Comparison of ENCODE assay signal across 15 cellular contexts in genomic region chr4:82599336-82599735, GRCh38. TPM values are rescaled to one million over a fixed set of nuclear protein-coding genes. Genes with fewer than 3 reads are reported as not detected.
A peak's percentile ranks its signal among the peaks of the same experiment; 100 is the strongest.
DNase-seq lines count a peak whose midpoint lies in the region; ATAC-seq and TF ChIP-seq lines count a peak whose summit lies in the region.
"Had no signal": no experiment of that assay in that cellular context is flagged by ENCODE, and none has a peak within 500 bp of the region (broad histone marks: within the 10 kb centered on the region; RNA-seq: fewer than 3 reads in every experiment).

No MANE protein-coding gene starts in this region.

- TF ChIP-seq CTCF in type B pancreatic cell (conservative IDR thresholded peaks at IDR 0.05) (peak; percentile 21), HFFc6 (IDR thresholded peaks at IDR 0.05) (no peak)

- H3K4me3 Mint-ChIP-seq in type B pancreatic cell, result no peak overlapping the region
- no peak overlapping the region for H3K4me3 Mint-ChIP-seq in HFFc6
- H3K4me3 Mint-ChIP-seq: activated naive CD8-positive, alpha-beta T cell treated with anti-CD3 and anti-CD28 coated beads, Interleukin-2, amount 50 U/mL, for 24 hours had no signal

- ATAC-seq in HG02938 (IDR thresholded peaks at IDR 0.05; ENCODE audit: unreplicated experiment), result no peak
- ATAC-seq in activated CD4-positive, CD25-positive, alpha-beta regulatory T cell treated with anti-CD3 and anti-CD28 coated beads, Interleukin-2, amount 50 U/mL, for 24 hours, result no peak
- ATAC-seq: activated naive CD8-positive, alpha-beta T cell treated with anti-CD3 and anti-CD28 coated beads, Interleukin-2, amount 50 U/mL, for 24 hours; left cardiac atrium had no signal

- H3K27me3 Mint-ChIP-seq in type B pancreatic cell (peaks cover 15% of the 10 kb centered on the region), HFFc6 (ENCODE audit: insufficient read depth) (peaks cover 52% of the 10 kb centered on the region)
- H3K27me3 Mint-ChIP-seq: activated naive CD8-positive, alpha-beta T cell treated with anti-CD3 and anti-CD28 coated beads, Interleukin-2, amount 50 U/mL, for 24 hours had no signal

- H3K36me3 Mint-ChIP-seq in type B pancreatic cell (no peaks in the 10 kb centered on the region), HFFc6 (ENCODE audit: low read depth) (no peaks in the 10 kb centered on the region)

- H3K4me1 Mint-ChIP-seq in type B pancreatic cell (ENCODE audit: unreplicated experiment), result no peaks in the 10 kb centered on the region
- H3K4me1 Mint-ChIP-seq in HFFc6 (ENCODE audit: low read depth), result no peaks in the 10 kb centered on the region
- H3K4me1 Mint-ChIP-seq: activated naive CD8-positive, alpha-beta T cell treated with anti-CD3 and anti-CD28 coated beads, Interleukin-2, amount 50 U/mL, for 24 hours had no signal

- peak; percentile 31 for DNase-seq in NCI-H82 (lab: John Stamatoyannopoulos, UW)
- no peak for DNase-seq in NCI-H82 treated with DMSO at 0.1 percent for 48 hours (lab: John Stamatoyannopoulos, UW; ENCODE audit: unreplicated experiment)
- peak; percentile 10 for DNase-seq in NCI-H1436 treated with DMSO at 0.1 percent for 48 hours (lab: John Stamatoyannopoulos, UW)
- DNase-seq in SW480 (ENCODE audit: low spot score), result peak; percentile 18
- DNase-seq in type B pancreatic cell (ENCODE audit: extremely low spot score, unreplicated experiment), result no peak
- no peak for DNase-seq in HFFc6
- DNase-seq: ACHN; activated naive CD8-positive, alpha-beta T cell treated with anti-CD3 and anti-CD28 coated beads, Interleukin-2, amount 50 U/mL, for 24 hours; EL; left cardiac atrium; NCI-H187 treated with DMSO at 0.1 percent for 48 hours; T1000; transverse colon had no signal

- no peaks in the 10 kb centered on the region for H3K9me3 Mint-ChIP-seq in type B pancreatic cell
- no peaks in the 10 kb centered on the region for H3K9me3 Mint-ChIP-seq in HFFc6
- H3K9me3 Mint-ChIP-seq: activated naive CD8-positive, alpha-beta T cell treated with anti-CD3 and anti-CD28 coated beads, Interleukin-2, amount 50 U/mL, for 24 hours had no signal

- H3K27ac Mint-ChIP-seq in type B pancreatic cell, result no peak overlapping the region
- no peak overlapping the region for H3K27ac Mint-ChIP-seq in HFFc6
- H3K27ac Mint-ChIP-seq: activated naive CD8-positive, alpha-beta T cell treated with anti-CD3 and anti-CD28 coated beads, Interleukin-2, amount 50 U/mL, for 24 hours had no signal

RNA-seq across cellular contexts. Expression of gene TMEM150C, which starts 37.5 kb away (rescaled TPM):
- 5.7 and 7.8 TPM in 2 replicates for total RNA-seq in type B pancreatic cell (ENCODE audit: low replicate concordance)
- total RNA-seq in HFFc6 (2021; fragmentation: NEBNext Ultra II Directional; extraction: Animal tissue kit (Norgen Biotek cat#: 25700)), result not detected

Comparison
In these comparisons a context has a peak if more than half of its experiments do, and no peak if none do; other contexts are left out.
1. DNase-seq: peak in NCI-H82 (single experiment), NCI-H1436 treated with DMSO at 0.1 percent for 48 hours (single experiment) and SW480 (single experiment); none in NCI-H82 treated with DMSO at 0.1 percent for 48 hours (single experiment), type B pancreatic cell (single experiment) and HFFc6 (single experiment).